In genomic region chr14:34014936-34015335, GRCh38 we compare ENCODE assay signal across 15 cellular contexts.
"Had no signal": no experiment of that assay in that cellular context is flagged by ENCODE, and none has a peak within 500 bp of the region (broad histone marks: within the 10 kb centered on the region; RNA-seq: fewer than 3 reads in every experiment).

No MANE protein-coding gene starts in this region.

- FAIRE-seq: pancreas had no signal

- H3K27me3 ChIP-seq: ascending aorta, breast epithelium, pancreas, sigmoid colon, spleen had no signal

- H3K27ac ChIP-seq: ascending aorta, breast epithelium, left ventricle myocardium inferior, pancreas, sigmoid colon, spleen had no signal

- H3K4me3 ChIP-seq: ascending aorta, breast epithelium, left ventricle myocardium inferior, mucosa of descending colon, pancreas, sigmoid colon, spleen had no signal

- ATAC-seq: mucosa of descending colon; naive thymus-derived CD4-positive, alpha-beta T cell; pancreas had no signal

- H3K36me3 ChIP-seq: ascending aorta, breast epithelium, left ventricle myocardium inferior, pancreas, sigmoid colon, spleen had no signal

- DNase-seq: activated CD4-positive, CD25-positive, alpha-beta regulatory T cell; activated naive CD4-positive, alpha-beta T cell treated with Interleukin-2 at 50 U/mL for 16 hours; activated T-cell treated with anti-CD3 and anti-CD28 coated beads, Interleukin-2, amount 50 U/mL, for 48 hours; cerebellar nuclear complex; effector memory CD4-positive, alpha-beta T cell; foreskin fibroblast; hippocampal formation; left ventricle myocardium inferior; mucosa of descending colon; naive thymus-derived CD4-positive, alpha-beta T cell; pancreas; sigmoid colon; spleen had no signal

- H3K9me3 ChIP-seq: ascending aorta, breast epithelium, left ventricle myocardium inferior, mucosa of descending colon, pancreas, sigmoid colon, spleen had no signal
